In the genomic region with DNA sequence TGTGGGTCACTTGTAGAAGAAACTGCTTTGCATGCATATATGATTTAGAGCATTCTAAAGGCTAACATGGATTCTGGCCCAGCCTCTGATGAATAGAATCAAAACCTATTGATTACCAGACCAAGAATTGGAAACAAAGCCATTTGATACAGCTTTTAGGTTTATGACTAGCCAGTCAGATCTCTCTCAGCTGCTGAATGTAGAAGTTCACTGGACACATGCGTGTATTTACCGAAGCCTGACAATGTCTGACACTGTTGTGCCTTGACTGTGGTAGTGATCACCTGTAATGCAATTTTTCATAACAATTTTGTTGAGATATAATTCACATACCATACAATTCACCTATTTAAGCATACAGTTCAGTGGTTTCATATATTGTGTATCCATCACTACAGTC, we compare ENCODE assay signal across 22 cellular contexts.
DNase-seq lines count a peak whose midpoint lies in the region; ATAC-seq and TF ChIP-seq lines count a peak whose summit lies in the region.
"Had no signal": no experiment of that assay in that cellular context is flagged by ENCODE, and none has a peak within 500 bp of the region (broad histone marks: within the 10 kb centered on the region; RNA-seq: fewer than 3 reads in every experiment).

No MANE protein-coding gene starts in this region.

- no peak for ATAC-seq in Panc1
- ATAC-seq in HG03045 (IDR thresholded peaks at IDR 0.05; ENCODE audit: unreplicated experiment), result no peak
- ATAC-seq in GM18861 (IDR thresholded peaks at IDR 0.05; ENCODE audit: unreplicated experiment), result no peak
- ATAC-seq: GM12878, GM23338, HCT116, SK-N-SH treated with all-trans-retinoic acid at 6 μM for 48 hours had no signal

- H3K4me3 Mint-ChIP-seq in Calu3 (ENCODE audit: low read depth, unreplicated experiment) (no peak overlapping the region), mesothelial cell of epicardium (no peak overlapping the region)
- H3K4me3 Mint-ChIP-seq: CD4-positive, alpha-beta memory T cell; GM23338 had no signal

- H3K4me1 ChIP-seq in Panc1 (ENCODE audit: control insufficient read depth, insufficient read depth, low read length) (peaks cover 51% of the 10 kb centered on the region), smooth muscle cell (ENCODE audit: low read depth) (peaks cover 21% of the 10 kb centered on the region)
- H3K4me1 ChIP-seq: Caco-2, Peyer's patch had no signal

- BruUV-seq in Calu3 (replicated peaks; lab: Mats Ljungman, UMichigan) (no TSS peak), Panc1 (replicated peaks; lab: Mats Ljungman, UMichigan) (no TSS peak)

- DNase-seq in Calu3 (no peak), Panc1 (ENCODE audit: low read depth, low spot score) (no peak), mesothelial cell of epicardium (ENCODE audit: low spot score in 2 of 2, unreplicated experiment in 2 of 2) (no peak), smooth muscle cell (lab: John Stamatoyannopoulos, UW; ENCODE audit: unreplicated experiment) (no peak), dermis blood vessel endothelial cell (no peak)
- DNase-seq in activated CD8-positive, alpha-beta memory T cell treated with anti-CD3 and anti-CD28 coated beads, Interleukin-2, amount 50 U/mL, for 4 hours, result no peak
- DNase-seq: ACHN; Caco-2; CD4-positive, alpha-beta memory T cell; DND-41; MM.1S; NCI-H1048; NCI-H1417 treated with DMSO at 0.1 percent for 48 hours; NCI-H187; Peyer's patch had no signal

- H3K4me1 Mint-ChIP-seq in Calu3 (ENCODE audit: low read depth, unreplicated experiment) (peaks cover 78% of the 10 kb centered on the region), mesothelial cell of epicardium (peaks cover 19% of the 10 kb centered on the region)

- H3K27me3 Mint-ChIP-seq in Calu3 (ENCODE audit: unreplicated experiment) (no peaks in the 10 kb centered on the region), mesothelial cell of epicardium (ENCODE audit: low read depth) (no peaks in the 10 kb centered on the region)
- H3K27me3 Mint-ChIP-seq: CD4-positive, alpha-beta memory T cell had no signal

- WGBS in smooth muscle cell (ENCODE audit: low lambda C conversion rate), result 93% methylated on average over 2 of the region's 2 CpGs

- peak overlapping the region; percentile 26 for H3K27ac Mint-ChIP-seq in Calu3 (ENCODE audit: unreplicated experiment)
- H3K27ac Mint-ChIP-seq in mesothelial cell of epicardium, result peak overlapping the region; percentile 10
- H3K27ac Mint-ChIP-seq: CD4-positive, alpha-beta memory T cell had no signal

- H3K79me2 ChIP-seq in smooth muscle cell (ENCODE audit: low read depth), result peaks cover 100% of the 10 kb centered on the region

- no peak overlapping the region for H3K9ac ChIP-seq in smooth muscle cell (ENCODE audit: low read depth)
- H3K9ac ChIP-seq: BLaER1 had no signal

- peaks cover 100% of the 10 kb centered on the region for H4K20me1 ChIP-seq in smooth muscle cell (ENCODE audit: low read depth)

- no peaks in the 10 kb centered on the region for H3K36me3 ChIP-seq in Panc1 (ENCODE audit: control insufficient read depth, insufficient read depth, low read length)
- no peaks in the 10 kb centered on the region for H3K36me3 ChIP-seq in smooth muscle cell (ENCODE audit: low read depth)
- H3K36me3 ChIP-seq: BLaER1, Peyer's patch had no signal

- H3K36me3 Mint-ChIP-seq in Calu3 (ENCODE audit: insufficient read depth, unreplicated experiment), result peaks cover 82% of the 10 kb centered on the region
- H3K36me3 Mint-ChIP-seq in mesothelial cell of epicardium, result peaks cover 6% of the 10 kb centered on the region

- in situ Hi-C loops in Panc1 (cut with HindIII; ENCODE audit: low pct_unique_long_range_greater_than_20kb, low sequenced_read_pairs), result no loop called here

- intact Hi-C loops in Calu3 (cut with micrococcal nuclease; ENCODE audit: unreplicated experiment) (no loop called here), Panc1 (cut with micrococcal nuclease; ENCODE audit: unreplicated experiment) (no loop called here)

- CTCF ChIA-PET in Calu3 (lab: Charles Lee) (no interaction called here), Panc1 (lab: Charles Lee) (no interaction called here)

- H2AFZ ChIP-seq in smooth muscle cell (ENCODE audit: low read depth), result no peak overlapping the region
- H2AFZ ChIP-seq: GM23338 had no signal

- no peak overlapping the region for H3K4me2 ChIP-seq in smooth muscle cell
- H3K4me2 ChIP-seq: BLaER1, GM23338 had no signal

- no peak overlapping the region for H3K4me3 ChIP-seq in Panc1 (ENCODE audit: low read depth in 2 of 2, low read length in 2 of 2)
- no peak overlapping the region for H3K4me3 ChIP-seq in smooth muscle cell
- H3K4me3 ChIP-seq: BLaER1, GM12878, GM23338, Peyer's patch had no signal

- POLR2A ChIA-PET in Panc1 (lab: Charles Lee), result no interaction called here

- H3K27ac ChIP-seq in Panc1 (ENCODE audit: low read length), result peak overlapping the region; percentile 36; the same call in 1 of the 2 replicates
- peak overlapping the region; percentile 99 for H3K27ac ChIP-seq in smooth muscle cell (ENCODE audit: low read depth)
- H3K27ac ChIP-seq: BLaER1, Peyer's patch had no signal

- H3K9me3 Mint-ChIP-seq in Calu3 (ENCODE audit: low read depth, unreplicated experiment) (peaks cover 3% of the 10 kb centered on the region), mesothelial cell of epicardium (peaks cover 5% of the 10 kb centered on the region)
- H3K9me3 Mint-ChIP-seq: CD4-positive, alpha-beta memory T cell; GM23338 had no signal

- H3F3A ChIP-seq in smooth muscle cell (ENCODE audit: low read depth), result peaks cover 30% of the 10 kb centered on the region

- H3K27me3 ChIP-seq in Panc1 (ENCODE audit: control insufficient read depth, insufficient read depth, low read length), result no peaks in the 10 kb centered on the region
- H3K27me3 ChIP-seq in smooth muscle cell (ENCODE audit: low read depth), result no peaks in the 10 kb centered on the region
- H3K27me3 ChIP-seq: BLaER1, Peyer's patch had no signal

- H3K9me3 ChIP-seq in Panc1 (ENCODE audit: control insufficient read depth, insufficient read depth, low read depth, low read length) (no peaks in the 10 kb centered on the region), smooth muscle cell (replicated peaks; ENCODE audit: low read depth) (no peaks in the 10 kb centered on the region)
- H3K9me3 ChIP-seq: BLaER1, Caco-2, Peyer's patch had no signal

- no peak for TF ChIP-seq CTCF in Calu3 (IDR thresholded peaks at IDR 0.05; ENCODE audit: unreplicated experiment)
- TF ChIP-seq CTCF in Panc1 (IDR thresholded peaks at IDR 0.05), result no peak
- no peak for TF ChIP-seq CTCF in mesothelial cell of epicardium (IDR thresholded peaks at IDR 0.05; ENCODE audit: unreplicated experiment)
- TF ChIP-seq CTCF in smooth muscle cell (IDR thresholded peaks at IDR 0.05; ENCODE audit: borderline replicate concordance, insufficient read depth, poor library complexity, severe bottlenecking), result no peak
